In genomic region chr5:127571314-127571713, GRCh38 we compare ENCODE assay signal across 14 cellular contexts. TPM values are rescaled to one million over a fixed set of nuclear protein-coding genes. Genes with fewer than 3 reads are reported as not detected.
DNase-seq lines count a peak whose midpoint lies in the region; ATAC-seq and TF ChIP-seq lines count a peak whose summit lies in the region.
"Had no signal": no experiment of that assay in that cellular context is flagged by ENCODE, and none has a peak within 500 bp of the region (broad histone marks: within the 10 kb centered on the region; RNA-seq: fewer than 3 reads in every experiment).

No MANE protein-coding gene starts in this region.

- in situ Hi-C loops in GM13976 (cut with MboI; ENCODE audit: low sequenced_read_pairs, unreplicated experiment), result loop anchor here (25.0 kb wide), 3 partner anchors 516 to 1541 kb away; partner anchors contain the start of gene SLC12A2

- peaks cover 0 to 13% (median 4%) of the 10 kb centered on the region in 4 donors for H3K4me1 ChIP-seq in esophagus muscularis mucosa
- H3K4me1 ChIP-seq: tibial nerve had no signal

- DNase-seq in GM13976 (ENCODE audit: low spot score) (peak; percentile 74), esophagus muscularis mucosa (ENCODE audit: extremely low spot score) (no peak), NCI-H748 treated with DMSO at 0.1 percent for 48 hours (lab: John Stamatoyannopoulos, UW) (no peak)
- DNase-seq in activated CD4-positive, CD25-positive, alpha-beta regulatory T cell (lab: John Stamatoyannopoulos, UW), result no peak
- DNase-seq in stimulated activated naive CD8-positive, alpha-beta T cell treated with anti-CD3 and anti-CD28 coated beads, Interleukin-15, amount 100 ng/mL, for 72 hours, result no peak
- DNase-seq: glutamatergic neuron, HCEC 1CT, NCI-H524 treated with DMSO at 0.1 percent for 48 hours had no signal

- peaks cover 15% of the 10 kb centered on the region for H3K4me1 Mint-ChIP-seq in stimulated activated naive CD8-positive, alpha-beta T cell treated with anti-CD3 and anti-CD28 coated beads, Interleukin-15, amount 100 ng/mL, for 72 hours

- H3K4me3 ChIP-seq in esophagus muscularis mucosa, result no peak overlapping the region
- H3K4me3 ChIP-seq: tibial nerve had no signal

- peaks cover 0 to 21% (median 13%) of the 10 kb centered on the region in 4 donors for H3K9me3 ChIP-seq in esophagus muscularis mucosa

- ATAC-seq in GM19395 (IDR thresholded peaks at IDR 0.05; ENCODE audit: unreplicated experiment) (peak; percentile 65), HG02763 (IDR thresholded peaks at IDR 0.05; ENCODE audit: unreplicated experiment) (peak; percentile 57), HG03442 (IDR thresholded peaks at IDR 0.05; ENCODE audit: unreplicated experiment) (peak; percentile 69)
- ATAC-seq in stimulated activated naive CD8-positive, alpha-beta T cell treated with anti-CD3 and anti-CD28 coated beads, Interleukin-15, amount 100 ng/mL, for 72 hours, result no peak
- ATAC-seq: SK-N-SH treated with all-trans-retinoic acid at 6 μM for 48 hours had no signal

- intact Hi-C loops in esophagus muscularis mucosa (cut with DNase I), result no loop called here

- no peak overlapping the region for H3K27ac Mint-ChIP-seq in stimulated activated naive CD8-positive, alpha-beta T cell treated with anti-CD3 and anti-CD28 coated beads, Interleukin-15, amount 100 ng/mL, for 72 hours
- H3K27ac Mint-ChIP-seq: memory B cell had no signal

- H3K9me3 Mint-ChIP-seq in stimulated activated naive CD8-positive, alpha-beta T cell treated with anti-CD3 and anti-CD28 coated beads, Interleukin-15, amount 100 ng/mL, for 72 hours, result peaks cover 11 to 13% of the 10 kb centered on the region in 2 donors

- no peak overlapping the region for H3K4me3 Mint-ChIP-seq in stimulated activated naive CD8-positive, alpha-beta T cell treated with anti-CD3 and anti-CD28 coated beads, Interleukin-15, amount 100 ng/mL, for 72 hours
- H3K4me3 Mint-ChIP-seq: memory B cell had no signal

- no peak overlapping the region for H3K27ac ChIP-seq in esophagus muscularis mucosa (replicated peaks in 1 of 4)
- H3K27ac ChIP-seq: tibial nerve had no signal

- peaks cover 45% of the 10 kb centered on the region for H3K27me3 Mint-ChIP-seq in stimulated activated naive CD8-positive, alpha-beta T cell treated with anti-CD3 and anti-CD28 coated beads, Interleukin-15, amount 100 ng/mL, for 72 hours

- H3K36me3 ChIP-seq in esophagus muscularis mucosa, result no peaks in the 10 kb centered on the region
- H3K36me3 ChIP-seq: tibial nerve had no signal

- no peak for TF ChIP-seq POLR2A in esophagus muscularis mucosa (IDR thresholded peaks at IDR 0.05; ENCODE audit: low read depth)

- WGBS in esophagus muscularis mucosa, result 79% methylated on average over 2 of the region's 2 CpGs

- no peak for TF ChIP-seq EP300 in esophagus muscularis mucosa (IDR thresholded peaks at IDR 0.05)

- TF ChIP-seq CTCF in GM13976 (IDR thresholded peaks at IDR 0.05; ENCODE audit: borderline replicate concordance, control extremely low read depth, extremely low read depth, insufficient read depth, missing control alignments) (no peak), esophagus muscularis mucosa (IDR thresholded peaks at IDR 0.05) (no peak)

- no peaks in the 10 kb centered on the region for H3K27me3 ChIP-seq in esophagus muscularis mucosa
- H3K27me3 ChIP-seq: tibial nerve had no signal

RNA-seq across cellular contexts. Expression of gene PRRC1, which starts 53.9 kb away (rescaled TPM):
- total RNA-seq in esophagus muscularis mucosa, result 10 to 100 TPM; 20.3 to 29.8 (median 24.8) TPM
